ENCODE assay signal across 1 cellular context in the genomic region with DNA sequence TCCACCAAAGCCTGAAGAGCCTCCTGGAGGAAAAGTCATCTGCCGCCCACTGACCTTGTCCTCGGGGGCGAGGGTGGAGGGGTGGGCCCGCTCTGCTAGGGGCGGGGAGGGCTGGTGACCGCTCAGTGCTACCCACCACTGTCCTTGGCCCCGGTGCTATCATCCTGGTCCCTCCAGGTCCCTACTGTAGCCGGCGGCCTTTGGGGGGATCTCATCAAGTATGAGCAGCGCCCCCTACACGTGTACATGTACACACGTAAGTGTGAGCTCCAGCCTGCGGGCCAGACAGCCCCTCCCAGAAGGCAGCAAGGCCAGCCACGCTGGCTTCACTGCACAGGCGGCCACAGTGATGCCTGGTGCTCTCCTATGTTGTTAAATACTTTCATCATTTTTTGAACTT.
TF ChIP-seq lines count a peak whose summit lies in the region.

No MANE protein-coding gene starts in this region.

TF ChIP-seq in HepG2, 621 proteins besides CTCF, POLR2A, EP300 and RAD21:
- no peak for TF ChIP-seq PPARG (CRISPR knock-in tag; conservative IDR thresholded peaks at IDR 0.05)
- TF ChIP-seq, protein P1, sequence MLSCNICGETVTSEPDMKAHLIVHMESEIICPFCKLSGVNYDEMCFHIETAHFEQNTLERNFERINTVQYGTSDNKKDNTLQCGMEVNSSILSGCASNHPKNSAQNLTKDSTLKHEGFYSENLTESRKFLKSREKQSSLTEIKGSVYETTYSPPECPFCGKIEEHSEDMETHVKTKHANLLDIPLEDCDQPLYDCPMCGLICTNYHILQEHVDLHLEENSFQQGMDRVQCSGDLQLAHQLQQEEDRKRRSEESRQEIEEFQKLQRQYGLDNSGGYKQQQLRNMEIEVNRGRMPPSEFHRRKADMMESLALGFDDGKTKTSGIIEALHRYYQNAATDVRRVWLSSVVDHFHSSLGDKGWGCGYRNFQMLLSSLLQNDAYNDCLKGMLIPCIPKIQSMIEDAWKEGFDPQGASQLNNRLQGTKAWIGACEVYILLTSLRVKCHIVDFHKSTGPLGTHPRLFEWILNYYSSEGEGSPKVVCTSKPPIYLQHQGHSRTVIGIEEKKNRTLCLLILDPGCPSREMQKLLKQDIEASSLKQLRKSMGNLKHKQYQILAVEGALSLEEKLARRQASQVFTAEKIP (CRISPR knock-in tag; IDR thresholded peaks at IDR 0.05; ENCODE audit: borderline replicate concordance) = no peak
- no peak for TF ChIP-seq NR2C2 (CRISPR knock-in tag; IDR thresholded peaks at IDR 0.05; ENCODE audit: borderline replicate concordance)
- TF ChIP-seq ZBTB38 (CRISPR knock-in tag; IDR thresholded peaks at IDR 0.05) = peak; percentile 61
- TF ChIP-seq SOX13 (IDR thresholded peaks at IDR 0.05) = no peak
- no peak for TF ChIP-seq SOX13 (CRISPR knock-in tag; conservative IDR thresholded peaks at IDR 0.05 in 1 of 2, IDR thresholded peaks at IDR 0.05 in 1 of 2)
- TF ChIP-seq ZNF335 (CRISPR knock-in tag; IDR thresholded peaks at IDR 0.05) = no peak
- TF ChIP-seq HDAC1 (CRISPR knock-in tag; IDR thresholded peaks at IDR 0.05) = 0 out of 2 replicates have a peak, but pooled peaks have one; percentile 33
- TF ChIP-seq, protein P2, sequence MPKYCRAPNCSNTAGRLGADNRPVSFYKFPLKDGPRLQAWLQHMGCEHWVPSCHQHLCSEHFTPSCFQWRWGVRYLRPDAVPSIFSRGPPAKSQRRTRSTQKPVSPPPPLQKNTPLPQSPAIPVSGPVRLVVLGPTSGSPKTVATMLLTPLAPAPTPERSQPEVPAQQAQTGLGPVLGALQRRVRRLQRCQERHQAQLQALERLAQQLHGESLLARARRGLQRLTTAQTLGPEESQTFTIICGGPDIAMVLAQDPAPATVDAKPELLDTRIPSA (CRISPR knock-in tag; IDR thresholded peaks at IDR 0.05; ENCODE audit: borderline replicate concordance) = no peak
- peak; percentile 62 for TF ChIP-seq STAG1 (CRISPR knock-in tag; IDR thresholded peaks at IDR 0.05)
- TF ChIP-seq, protein P3, sequence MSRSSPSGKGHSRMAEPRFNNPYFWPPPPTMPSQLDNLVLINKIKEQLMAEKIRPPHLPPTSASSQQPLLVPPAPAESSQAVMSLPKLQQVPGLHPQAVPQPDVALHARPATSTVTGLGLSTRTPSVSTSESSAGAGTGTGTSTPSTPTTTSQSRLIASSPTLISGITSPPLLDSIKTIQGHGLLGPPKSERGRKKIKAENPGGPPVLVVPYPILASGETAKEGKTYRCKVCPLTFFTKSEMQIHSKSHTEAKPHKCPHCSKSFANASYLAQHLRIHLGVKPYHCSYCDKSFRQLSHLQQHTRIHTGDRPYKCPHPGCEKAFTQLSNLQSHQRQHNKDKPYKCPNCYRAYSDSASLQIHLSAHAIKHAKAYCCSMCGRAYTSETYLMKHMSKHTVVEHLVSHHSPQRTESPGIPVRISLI (CRISPR knock-in tag; IDR thresholded peaks at IDR 0.05; ENCODE audit: borderline replicate concordance) = no peak
- TF ChIP-seq, protein P4, sequence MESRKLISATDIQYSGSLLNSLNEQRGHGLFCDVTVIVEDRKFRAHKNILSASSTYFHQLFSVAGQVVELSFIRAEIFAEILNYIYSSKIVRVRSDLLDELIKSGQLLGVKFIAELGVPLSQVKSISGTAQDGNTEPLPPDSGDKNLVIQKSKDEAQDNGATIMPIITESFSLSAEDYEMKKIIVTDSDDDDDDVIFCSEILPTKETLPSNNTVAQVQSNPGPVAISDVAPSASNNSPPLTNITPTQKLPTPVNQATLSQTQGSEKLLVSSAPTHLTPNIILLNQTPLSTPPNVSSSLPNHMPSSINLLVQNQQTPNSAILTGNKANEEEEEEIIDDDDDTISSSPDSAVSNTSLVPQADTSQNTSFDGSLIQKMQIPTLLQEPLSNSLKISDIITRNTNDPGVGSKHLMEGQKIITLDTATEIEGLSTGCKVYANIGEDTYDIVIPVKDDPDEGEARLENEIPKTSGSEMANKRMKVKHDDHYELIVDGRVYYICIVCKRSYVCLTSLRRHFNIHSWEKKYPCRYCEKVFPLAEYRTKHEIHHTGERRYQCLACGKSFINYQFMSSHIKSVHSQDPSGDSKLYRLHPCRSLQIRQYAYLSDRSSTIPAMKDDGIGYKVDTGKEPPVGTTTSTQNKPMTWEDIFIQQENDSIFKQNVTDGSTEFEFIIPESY (CRISPR knock-in tag; IDR thresholded peaks at IDR 0.05) = peak; percentile 81
- TF ChIP-seq, protein P5, sequence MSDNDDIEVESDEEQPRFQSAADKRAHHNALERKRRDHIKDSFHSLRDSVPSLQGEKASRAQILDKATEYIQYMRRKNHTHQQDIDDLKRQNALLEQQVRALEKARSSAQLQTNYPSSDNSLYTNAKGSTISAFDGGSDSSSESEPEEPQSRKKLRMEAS (IDR thresholded peaks at IDR 0.05) = peak; percentile 11; the same call in 1 of the 2 replicates
- TF ChIP-seq SMC3 (IDR thresholded peaks at IDR 0.05; ENCODE audit: low read length) = peak; percentile 35; the same call in 1 of the 2 replicates
- TF ChIP-seq, protein P6, sequence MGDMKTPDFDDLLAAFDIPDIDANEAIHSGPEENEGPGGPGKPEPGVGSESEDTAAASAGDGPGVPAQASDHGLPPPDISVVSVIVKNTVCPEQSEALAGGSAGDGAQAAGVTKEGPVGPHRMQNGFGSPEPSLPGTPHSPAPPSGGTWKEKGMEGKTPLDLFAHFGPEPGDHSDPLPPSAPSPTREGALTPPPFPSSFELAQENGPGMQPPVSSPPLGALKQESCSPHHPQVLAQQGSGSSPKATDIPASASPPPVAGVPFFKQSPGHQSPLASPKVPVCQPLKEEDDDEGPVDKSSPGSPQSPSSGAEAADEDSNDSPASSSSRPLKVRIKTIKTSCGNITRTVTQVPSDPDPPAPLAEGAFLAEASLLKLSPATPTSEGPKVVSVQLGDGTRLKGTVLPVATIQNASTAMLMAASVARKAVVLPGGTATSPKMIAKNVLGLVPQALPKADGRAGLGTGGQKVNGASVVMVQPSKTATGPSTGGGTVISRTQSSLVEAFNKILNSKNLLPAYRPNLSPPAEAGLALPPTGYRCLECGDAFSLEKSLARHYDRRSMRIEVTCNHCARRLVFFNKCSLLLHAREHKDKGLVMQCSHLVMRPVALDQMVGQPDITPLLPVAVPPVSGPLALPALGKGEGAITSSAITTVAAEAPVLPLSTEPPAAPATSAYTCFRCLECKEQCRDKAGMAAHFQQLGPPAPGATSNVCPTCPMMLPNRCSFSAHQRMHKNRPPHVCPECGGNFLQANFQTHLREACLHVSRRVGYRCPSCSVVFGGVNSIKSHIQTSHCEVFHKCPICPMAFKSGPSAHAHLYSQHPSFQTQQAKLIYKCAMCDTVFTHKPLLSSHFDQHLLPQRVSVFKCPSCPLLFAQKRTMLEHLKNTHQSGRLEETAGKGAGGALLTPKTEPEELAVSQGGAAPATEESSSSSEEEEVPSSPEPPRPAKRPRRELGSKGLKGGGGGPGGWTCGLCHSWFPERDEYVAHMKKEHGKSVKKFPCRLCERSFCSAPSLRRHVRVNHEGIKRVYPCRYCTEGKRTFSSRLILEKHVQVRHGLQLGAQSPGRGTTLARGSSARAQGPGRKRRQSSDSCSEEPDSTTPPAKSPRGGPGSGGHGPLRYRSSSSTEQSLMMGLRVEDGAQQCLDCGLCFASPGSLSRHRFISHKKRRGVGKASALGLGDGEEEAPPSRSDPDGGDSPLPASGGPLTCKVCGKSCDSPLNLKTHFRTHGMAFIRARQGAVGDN (CRISPR knock-in tag; IDR thresholded peaks at IDR 0.05) = peak; percentile 48
- TF ChIP-seq, protein P7, sequence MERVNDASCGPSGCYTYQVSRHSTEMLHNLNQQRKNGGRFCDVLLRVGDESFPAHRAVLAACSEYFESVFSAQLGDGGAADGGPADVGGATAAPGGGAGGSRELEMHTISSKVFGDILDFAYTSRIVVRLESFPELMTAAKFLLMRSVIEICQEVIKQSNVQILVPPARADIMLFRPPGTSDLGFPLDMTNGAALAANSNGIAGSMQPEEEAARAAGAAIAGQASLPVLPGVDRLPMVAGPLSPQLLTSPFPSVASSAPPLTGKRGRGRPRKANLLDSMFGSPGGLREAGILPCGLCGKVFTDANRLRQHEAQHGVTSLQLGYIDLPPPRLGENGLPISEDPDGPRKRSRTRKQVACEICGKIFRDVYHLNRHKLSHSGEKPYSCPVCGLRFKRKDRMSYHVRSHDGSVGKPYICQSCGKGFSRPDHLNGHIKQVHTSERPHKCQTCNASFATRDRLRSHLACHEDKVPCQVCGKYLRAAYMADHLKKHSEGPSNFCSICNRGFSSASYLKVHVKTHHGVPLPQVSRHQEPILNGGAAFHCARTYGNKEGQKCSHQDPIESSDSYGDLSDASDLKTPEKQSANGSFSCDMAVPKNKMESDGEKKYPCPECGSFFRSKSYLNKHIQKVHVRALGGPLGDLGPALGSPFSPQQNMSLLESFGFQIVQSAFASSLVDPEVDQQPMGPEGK (CRISPR knock-in tag; IDR thresholded peaks at IDR 0.05) = peak; percentile 50; the same call in 1 of the 2 replicates
- no peak for TF ChIP-seq FOXA1 (IDR thresholded peaks at IDR 0.05)
- peak; percentile 57 for TF ChIP-seq FOXA1 (CRISPR knock-in tag; IDR thresholded peaks at IDR 0.05)
TF ChIP-seq in HepG2: peak in this region for 9.
